In the genomic region with DNA sequence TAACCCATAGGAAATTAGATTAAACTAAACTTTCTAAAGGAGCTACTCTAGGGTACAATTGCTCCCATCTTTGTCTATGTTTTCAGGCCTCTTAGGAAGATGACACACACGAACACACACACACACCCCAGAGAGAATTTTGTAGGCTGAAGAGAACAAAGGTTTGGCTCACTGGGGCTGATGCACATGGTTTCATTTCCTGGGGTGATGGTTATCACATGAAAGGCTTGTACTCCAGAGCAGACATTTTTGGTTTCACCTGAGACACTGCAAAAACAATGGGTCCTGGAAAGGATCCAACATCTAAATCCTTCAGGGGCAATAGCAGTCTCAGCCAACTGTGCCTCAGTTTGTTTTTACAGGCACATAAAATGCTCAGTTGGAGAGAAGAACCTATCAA, we compare ENCODE assay signal across 1 cellular context.
TF ChIP-seq lines count a peak whose summit lies in the region.

No MANE protein-coding gene starts in this region.

TF ChIP-seq in GM12878, 131 proteins besides CTCF, POLR2A, EP300 and RAD21 (continued from another document):
- TF ChIP-seq, protein P1, sequence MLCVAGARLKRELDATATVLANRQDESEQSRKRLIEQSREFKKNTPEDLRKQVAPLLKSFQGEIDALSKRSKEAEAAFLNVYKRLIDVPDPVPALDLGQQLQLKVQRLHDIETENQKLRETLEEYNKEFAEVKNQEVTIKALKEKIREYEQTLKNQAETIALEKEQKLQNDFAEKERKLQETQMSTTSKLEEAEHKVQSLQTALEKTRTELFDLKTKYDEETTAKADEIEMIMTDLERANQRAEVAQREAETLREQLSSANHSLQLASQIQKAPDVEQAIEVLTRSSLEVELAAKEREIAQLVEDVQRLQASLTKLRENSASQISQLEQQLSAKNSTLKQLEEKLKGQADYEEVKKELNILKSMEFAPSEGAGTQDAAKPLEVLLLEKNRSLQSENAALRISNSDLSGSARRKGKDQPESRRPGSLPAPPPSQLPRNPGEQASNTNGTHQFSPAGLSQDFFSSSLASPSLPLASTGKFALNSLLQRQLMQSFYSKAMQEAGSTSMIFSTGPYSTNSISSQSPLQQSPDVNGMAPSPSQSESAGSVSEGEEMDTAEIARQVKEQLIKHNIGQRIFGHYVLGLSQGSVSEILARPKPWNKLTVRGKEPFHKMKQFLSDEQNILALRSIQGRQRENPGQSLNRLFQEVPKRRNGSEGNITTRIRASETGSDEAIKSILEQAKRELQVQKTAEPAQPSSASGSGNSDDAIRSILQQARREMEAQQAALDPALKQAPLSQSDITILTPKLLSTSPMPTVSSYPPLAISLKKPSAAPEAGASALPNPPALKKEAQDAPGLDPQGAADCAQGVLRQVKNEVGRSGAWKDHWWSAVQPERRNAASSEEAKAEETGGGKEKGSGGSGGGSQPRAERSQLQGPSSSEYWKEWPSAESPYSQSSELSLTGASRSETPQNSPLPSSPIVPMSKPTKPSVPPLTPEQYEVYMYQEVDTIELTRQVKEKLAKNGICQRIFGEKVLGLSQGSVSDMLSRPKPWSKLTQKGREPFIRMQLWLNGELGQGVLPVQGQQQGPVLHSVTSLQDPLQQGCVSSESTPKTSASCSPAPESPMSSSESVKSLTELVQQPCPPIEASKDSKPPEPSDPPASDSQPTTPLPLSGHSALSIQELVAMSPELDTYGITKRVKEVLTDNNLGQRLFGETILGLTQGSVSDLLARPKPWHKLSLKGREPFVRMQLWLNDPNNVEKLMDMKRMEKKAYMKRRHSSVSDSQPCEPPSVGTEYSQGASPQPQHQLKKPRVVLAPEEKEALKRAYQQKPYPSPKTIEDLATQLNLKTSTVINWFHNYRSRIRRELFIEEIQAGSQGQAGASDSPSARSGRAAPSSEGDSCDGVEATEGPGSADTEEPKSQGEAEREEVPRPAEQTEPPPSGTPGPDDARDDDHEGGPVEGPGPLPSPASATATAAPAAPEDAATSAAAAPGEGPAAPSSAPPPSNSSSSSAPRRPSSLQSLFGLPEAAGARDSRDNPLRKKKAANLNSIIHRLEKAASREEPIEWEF (IDR thresholded peaks at IDR 0.05; ENCODE audit: insufficient replicate concordance, low read depth, low read length), result no peak
- TF ChIP-seq SIX5 (IDR thresholded peaks at IDR 0.05; ENCODE audit: low read depth, low read length, severe bottlenecking) (no peak), ZNF274 (IDR thresholded peaks at IDR 0.05; ENCODE audit: insufficient read depth, insufficient read length) (no peak)
